Comparison of ENCODE assay signal across 17 cellular contexts in genomic region chr5:170182461-170182860, GRCh38. TPM values are rescaled to one million over a fixed set of nuclear protein-coding genes. Genes with fewer than 3 reads are reported as not detected.
DNase-seq lines count a peak whose midpoint lies in the region; ATAC-seq and TF ChIP-seq lines count a peak whose summit lies in the region.
"Had no signal": no experiment of that assay in that cellular context is flagged by ENCODE, and none has a peak within 500 bp of the region (broad histone marks: within the 10 kb centered on the region; RNA-seq: fewer than 3 reads in every experiment).

No MANE protein-coding gene starts in this region.

- H3K4ac ChIP-seq in trophoblast cell (ENCODE audit: low read depth, low read length), result no peak overlapping the region

- H2BK12ac ChIP-seq in trophoblast cell (ENCODE audit: low read length), result no peak overlapping the region

- no peak overlapping the region for H2AFZ ChIP-seq in trophoblast cell (ENCODE audit: insufficient read depth, low read length, poor library complexity)

- H3K9ac ChIP-seq in trophoblast cell (ENCODE audit: low read length), result peak overlapping the region; percentile 1
- H3K9ac ChIP-seq: BLaER1 had no signal

- no peaks in the 10 kb centered on the region for H3K79me2 ChIP-seq in trophoblast cell (ENCODE audit: control insufficient read depth, insufficient read depth, low read length, poor library complexity)

- WGBS in trophoblast cell (ENCODE audit: extremely low coverage, insufficient coverage, insufficient read length), result no CpG with 5 or more reads among the region's 8 CpGs
- WGBS in right lobe of liver (ENCODE audit: insufficient coverage, low coverage, low lambda C conversion rate, missing lambda C conversion rate), result 41% methylated on average over 3 of the region's 8 CpGs

- H2AK5ac ChIP-seq in trophoblast cell (ENCODE audit: low read length), result no peak overlapping the region

- H3K9me3 ChIP-seq in trophoblast cell (ENCODE audit: insufficient read depth, low read depth, low read length) (no peaks in the 10 kb centered on the region), SJCRH30 (replicated peaks) (no peaks in the 10 kb centered on the region), right lobe of liver (no peaks in the 10 kb centered on the region)
- H3K9me3 ChIP-seq: BLaER1 had no signal

- no peak for ATAC-seq in right lobe of liver
- ATAC-seq: GM12878 had no signal

- H3K79me1 ChIP-seq in trophoblast cell (ENCODE audit: low read length), result no peaks in the 10 kb centered on the region

- H3K14ac ChIP-seq in trophoblast cell (ENCODE audit: low read length), result no peak overlapping the region

- H3K27ac ChIP-seq in trophoblast cell (ENCODE audit: low read depth, low read length), result no peak overlapping the region
- no peak overlapping the region for H3K27ac ChIP-seq in SJCRH30
- no peak overlapping the region for H3K27ac ChIP-seq in right lobe of liver
- H3K27ac ChIP-seq: BLaER1 had no signal

- no peak overlapping the region for H4K8ac ChIP-seq in trophoblast cell (ENCODE audit: low read depth, low read length)

- no peaks in the 10 kb centered on the region for H3K27me3 ChIP-seq in trophoblast cell (ENCODE audit: insufficient read depth, low read length)
- no peaks in the 10 kb centered on the region for H3K27me3 ChIP-seq in SJCRH30
- H3K27me3 ChIP-seq in right lobe of liver, result no peaks in the 10 kb centered on the region
- H3K27me3 ChIP-seq: BLaER1 had no signal

- no peak overlapping the region for H3K18ac ChIP-seq in trophoblast cell (ENCODE audit: low read length)

- peaks cover 12 to 14% of the 10 kb centered on the region in 2 experiments for H3K4me1 ChIP-seq in trophoblast cell (ENCODE audit: control insufficient read depth in 1 of 2, insufficient read depth in 2 of 2, low read length in 2 of 2)
- H3K4me1 ChIP-seq in SJCRH30, result no peaks in the 10 kb centered on the region
- no peaks in the 10 kb centered on the region for H3K4me1 ChIP-seq in right lobe of liver

- no peaks in the 10 kb centered on the region for H3K36me3 ChIP-seq in trophoblast cell (ENCODE audit: control insufficient read depth in 1 of 2, insufficient read depth in 2 of 2, low read length in 2 of 2)
- H3K36me3 ChIP-seq in SJCRH30, result no peaks in the 10 kb centered on the region
- no peaks in the 10 kb centered on the region for H3K36me3 ChIP-seq in right lobe of liver
- H3K36me3 ChIP-seq: BLaER1 had no signal

- no peak overlapping the region for H2BK5ac ChIP-seq in trophoblast cell (ENCODE audit: low read depth, low read length, poor library complexity)

- DNase-seq in COR-L47 (lab: John Stamatoyannopoulos, UW), result peak; percentile 32
- peak; percentile 85 for DNase-seq in NCI-H526 treated with DMSO at 0.1 percent for 48 hours (lab: John Stamatoyannopoulos, UW)
- DNase-seq in islet precursor cell, result peak; percentile 64
- DNase-seq in trophoblast cell, result no peak
- DNase-seq in foreskin melanocyte, result no peak
- DNase-seq in SJCRH30, result no peak
- no peak for DNase-seq in right lobe of liver
- DNase-seq: 8988T; AML-193; CD8-positive, alpha-beta memory T cell; HCEC 1CT; HFFc6 had no signal

- H2BK120ac ChIP-seq in trophoblast cell (ENCODE audit: insufficient read depth, low read length, poor library complexity), result no peak overlapping the region

- no peak overlapping the region for H3K4me2 ChIP-seq in trophoblast cell (ENCODE audit: low read length)
- H3K4me2 ChIP-seq: BLaER1 had no signal

- intact Hi-C loops in right lobe of liver (cut with DNase I), result loop anchor here in 1 of 2 donors (10.0 kb wide), 1 partner anchor 78 kb away; the partner anchor contains the start of gene FOXI1

- H4K91ac ChIP-seq in trophoblast cell (ENCODE audit: low read depth, low read length), result no peak overlapping the region

- TF ChIP-seq POLR2A in right lobe of liver (IDR thresholded peaks at IDR 0.05), result no peak

- H3K23ac ChIP-seq in trophoblast cell (ENCODE audit: low read length), result no peak overlapping the region

- H4K12ac ChIP-seq in trophoblast cell (ENCODE audit: low read depth, low read length), result no peak overlapping the region

- H3K4me3 ChIP-seq in trophoblast cell (ENCODE audit: low read depth, low read length) (no peak overlapping the region), SJCRH30 (no peak overlapping the region), right lobe of liver (no peak overlapping the region)
- H3K4me3 ChIP-seq: BLaER1, GM12878 had no signal

- TF ChIP-seq CTCF in right lobe of liver (IDR thresholded peaks at IDR 0.05), result no peak

RNA-seq across cellular contexts. Expression of gene C5orf58, which starts 50.3 kb away (rescaled TPM):
- polyA plus RNA-seq in trophoblast cell (2013), result not detected in 2 replicates
- total RNA-seq in SJCRH30 (2014; rRNA removed; shearing (Covaris generic)), result not detected in 2 replicates
- total RNA-seq in right lobe of liver, result not detected
- total RNA-seq: CD8-positive, alpha-beta memory T cell; Daoy; GM12878; H4; HFFc6; HT-29 had no signal

Comparison
In these comparisons a context has a peak if more than half of its experiments do, and no peak if none do; other contexts are left out.
1. DNase-seq: peak in COR-L47 (single experiment), NCI-H526 treated with DMSO at 0.1 percent for 48 hours (single experiment) and islet precursor cell (single experiment); none in trophoblast cell (0 of 2), foreskin melanocyte (single experiment), SJCRH30 (0 of 2) and right lobe of liver (0 of 3).